In genomic region chr2:40451926-40452605, GRCh38 we compare ENCODE assay signal across 8 cellular contexts. TPM values are rescaled to one million over a fixed set of nuclear protein-coding genes. Genes with fewer than 3 reads are reported as not detected.
DNase-seq lines count a peak whose midpoint lies in the region; ATAC-seq, FAIRE-seq and TF ChIP-seq lines count a peak whose summit lies in the region.

TSS of gene SLC8A1 (minus strand) at chr2:40452090.

- FAIRE-seq in bronchial epithelial cell (lab: Jason Lieb, UNC): no peak

- DNase-seq in AG08396 (ENCODE audit: low spot score) (peak; percentile 81), NCI-H510A treated with DMSO at 0.1 percent for 48 hours (lab: John Stamatoyannopoulos, UW) (peak; percentile 36), bronchial epithelial cell (ENCODE audit: low read depth) (no peak), kidney epithelial cell (ENCODE audit: low read depth) (no peak), smooth muscle cell of the brain vasculature (ENCODE audit: low read depth, low spot score) (peak; percentile 3)
- DNase-seq in stimulated activated naive CD4-positive, alpha-beta T cell treated with Interleukin-2 at 50 U/mL for 16 hours (lab: John Stamatoyannopoulos, UW): no peak

- H3K36me3 ChIP-seq in bronchial epithelial cell (ENCODE audit: control insufficient read depth, insufficient read depth, low read length) (no peaks in the 10 kb centered on the region), kidney epithelial cell (ENCODE audit: control insufficient read depth, insufficient read depth, low read length) (no peaks in the 10 kb centered on the region)

- no peak for TF ChIP-seq POLR2A in GM18505 (IDR thresholded peaks at IDR 0.05; ENCODE audit: borderline replicate concordance, extremely low read depth, insufficient read depth, insufficient read length)

- H3K27me3 ChIP-seq in bronchial epithelial cell (ENCODE audit: control insufficient read depth, insufficient read depth, low read length): no peaks in the 10 kb centered on the region
- H3K27me3 ChIP-seq in kidney epithelial cell (ENCODE audit: control insufficient read depth, insufficient read depth, low read length): no peaks in the 10 kb centered on the region

- peak; percentile 46 for ATAC-seq in GM18505 (IDR thresholded peaks at IDR 0.05; ENCODE audit: unreplicated experiment)
- no peak for ATAC-seq in HG03378 (IDR thresholded peaks at IDR 0.05; ENCODE audit: unreplicated experiment)

- TF ChIP-seq CTCF in bronchial epithelial cell (IDR thresholded peaks at IDR 0.05; ENCODE audit: insufficient read depth, low read length, severe bottlenecking) (no peak), kidney epithelial cell (IDR thresholded peaks at IDR 0.05; ENCODE audit: insufficient read depth, low read length, poor library complexity, severe bottlenecking) (no peak)

- H3K4me3 ChIP-seq in bronchial epithelial cell (ENCODE audit: low read depth, low read length) (peak within 1 kb of the TSS; percentile 42), kidney epithelial cell (ENCODE audit: low read depth, low read length) (peak within 1 kb of the TSS; percentile 58)

RNA-seq across cellular contexts. Expression of gene SLC8A1, which starts in this region (rescaled TPM):
- total RNA-seq in bronchial epithelial cell (3.7 and 4.6 TPM in 2 replicates), kidney epithelial cell (2.8 and 3.2 TPM in 2 replicates)

Comparison
In these comparisons a context has a peak if more than half of its experiments do, and no peak if none do; other contexts are left out.
1. DNase-seq: peak in AG08396 (single experiment), NCI-H510A treated with DMSO at 0.1 percent for 48 hours (single experiment) and smooth muscle cell of the brain vasculature (single experiment); none in bronchial epithelial cell (single experiment), kidney epithelial cell (single experiment) and stimulated activated naive CD4-positive, alpha-beta T cell treated with Interleukin-2 at 50 U/mL for 16 hours (single experiment).